ENCODE assay signal across 21 cellular contexts in genomic region chr3:17629400-17629799, GRCh38.
"Had no signal": no experiment of that assay in that cellular context is flagged by ENCODE, and none has a peak within 500 bp of the region (broad histone marks: within the 10 kb centered on the region; RNA-seq: fewer than 3 reads in every experiment).

No MANE protein-coding gene starts in this region.

- H3K9me3 ChIP-seq: prostate gland, right lobe of liver, stomach, thoracic aorta, transverse colon had no signal

- DNase-seq: effector CD4-positive, alpha-beta T cell; endodermal cell; erythroblast; foreskin melanocyte; head of caudate nucleus; kidney glomerular epithelial cell; mesendoderm; naive B cell; nephron progenitor cell; retina; right lobe of liver; stimulated activated naive CD4-positive, alpha-beta T cell; stomach; substantia nigra; transverse colon had no signal

- H3K4me3 ChIP-seq: coronary artery, hepatocyte, prostate gland, right lobe of liver, stomach, thoracic aorta, transverse colon had no signal

- H3K4me1 ChIP-seq: parathyroid adenoma, prostate gland, right lobe of liver, transverse colon had no signal

- FAIRE-seq: endothelial cell of umbilical vein had no signal

- H3K27ac ChIP-seq: coronary artery, hepatocyte, parathyroid adenoma, prostate gland, right lobe of liver, stomach, transverse colon had no signal

- ATAC-seq: right lobe of liver had no signal

- H3K4me2 ChIP-seq: hepatocyte had no signal

- H3K36me3 ChIP-seq: prostate gland, right lobe of liver, stomach, thoracic aorta, transverse colon had no signal

- H3K9ac ChIP-seq: parathyroid adenoma had no signal

- H2AFZ ChIP-seq: hepatocyte, parathyroid adenoma had no signal

- H3K27me3 ChIP-seq: hepatocyte, right lobe of liver, stomach, transverse colon had no signal
